ENCODE assay signal across 29 cellular contexts in the genomic region with DNA sequence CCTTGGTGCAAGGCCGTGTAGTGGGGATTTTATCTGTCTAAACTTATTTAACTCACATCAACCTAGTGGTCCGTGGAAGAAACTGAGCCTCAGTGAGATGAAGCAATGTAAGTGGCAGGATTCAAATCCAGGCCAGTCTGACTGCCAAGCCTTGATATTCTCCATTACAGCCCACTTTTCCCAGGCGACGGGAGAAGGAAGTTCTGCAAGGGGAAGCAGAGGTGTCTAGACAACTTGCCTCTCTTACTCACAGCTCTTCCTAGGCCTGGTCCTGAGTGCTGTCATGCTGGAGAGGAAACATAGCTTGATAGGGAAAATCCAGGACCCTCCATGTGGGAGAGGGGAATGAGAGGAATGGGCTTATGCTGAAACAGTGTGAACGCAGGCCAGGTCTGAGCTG. TPM values are rescaled to one million over a fixed set of nuclear protein-coding genes. Genes with fewer than 3 reads are reported as not detected.
"Had no signal": no experiment of that assay in that cellular context is flagged by ENCODE, and none has a peak within 500 bp of the region (broad histone marks: within the 10 kb centered on the region; RNA-seq: fewer than 3 reads in every experiment).

No MANE protein-coding gene starts in this region.

- H3K27ac ChIP-seq: SJCRH30, WERI-Rb-1 had no signal

- H3K4me3 Mint-ChIP-seq: activated CD8-positive, alpha-beta memory T cell treated with anti-CD3 and anti-CD28 coated beads, Interleukin-2, amount 10 ng/mL, durations not matched to agents 7 days and 5 days; activated naive CD4-positive, alpha-beta T cell treated with anti-CD3 and anti-CD28 coated beads for 36 hours; activated naive CD8-positive, alpha-beta T cell; activated T-cell treated with anti-CD3 and anti-CD28 coated beads, Interleukin-2, amount 50 U/mL, for 24 hours; brain; central memory CD8-positive, alpha-beta T cell had no signal

- H3K27ac Mint-ChIP-seq: activated CD8-positive, alpha-beta memory T cell treated with anti-CD3 and anti-CD28 coated beads, Interleukin-2, amount 10 ng/mL, durations not matched to agents 7 days and 5 days; activated naive CD4-positive, alpha-beta T cell treated with anti-CD3 and anti-CD28 coated beads for 36 hours; activated naive CD8-positive, alpha-beta T cell; activated T-cell treated with anti-CD3 and anti-CD28 coated beads, Interleukin-2, amount 50 U/mL, for 24 hours; brain had no signal

- H3K9ac ChIP-seq: SK-N-SH had no signal

- H3K36me3 ChIP-seq: SJCRH30, WERI-Rb-1 had no signal

- ATAC-seq: activated CD4-positive, CD25-positive, alpha-beta regulatory T cell treated with anti-CD3 and anti-CD28 coated beads, Interleukin-2, amount 50 U/mL, for 24 hours; activated CD8-positive, alpha-beta memory T cell treated with anti-CD3 and anti-CD28 coated beads, Interleukin-2, amount 10 ng/mL, durations not matched to agents 7 days and 5 days; Panc1; Right ventricle myocardium inferior had no signal

- H3K9me3 Mint-ChIP-seq: activated naive CD4-positive, alpha-beta T cell treated with anti-CD3 and anti-CD28 coated beads for 36 hours; activated T-cell treated with anti-CD3 and anti-CD28 coated beads, Interleukin-2, amount 50 U/mL, for 24 hours; central memory CD8-positive, alpha-beta T cell had no signal

- DNase-seq: activated CD4-positive, alpha-beta T cell treated with anti-CD3 and anti-CD28 coated beads for 48 hours; activated CD4-positive, alpha-beta T cell treated with anti-CD3 and anti-CD28 coated beads, Interleukin-2, amount 50 U/mL, for 48 hours; activated CD8-positive, alpha-beta memory T cell treated with anti-CD3 and anti-CD28 coated beads, Interleukin-2, amount 10 ng/mL, durations not matched to agents 7 days and 5 days; activated effector memory CD4-positive, alpha-beta T cell treated with anti-CD3 and anti-CD28 coated beads, Interleukin-2, amount 50 U/mL, for 16 hours; activated naive CD4-positive, alpha-beta T cell treated with anti-CD3 and anti-CD28 coated beads for 36 hours; activated T-cell treated with anti-CD3 and anti-CD28 coated beads, Interleukin-2, amount 50 U/mL, for 24 hours; amygdala; MM.1S; NCI-H1105; NCI-H1436; NCI-H187; NCI-H2081; NCI-H510A treated with DMSO at 0.1 percent for 48 hours; NCI-H69; NK-92 treated with Interleukin-12 subunit alpha and Interleukin-12 subunit beta, amount 100 ng/mL, for 24 hours; OCI-M1; RPMI8226; SJCRH30; SK-N-SH; T-helper 1 cell; WERI-Rb-1 had no signal

- H3K4me2 ChIP-seq: SK-N-SH had no signal

- H3K9me3 ChIP-seq: SJCRH30, SK-N-SH had no signal

- H3K4me1 ChIP-seq: SJCRH30 had no signal

- H3K4me3 ChIP-seq: SJCRH30 had no signal

- H3K27me3 Mint-ChIP-seq: activated naive CD8-positive, alpha-beta T cell; activated T-cell treated with anti-CD3 and anti-CD28 coated beads, Interleukin-2, amount 50 U/mL, for 24 hours; central memory CD8-positive, alpha-beta T cell had no signal

RNA-seq across cellular contexts. Expression of a gene that starts 9.1 kb away (rescaled TPM):
- total RNA-seq: activated CD8-positive, alpha-beta memory T cell treated with anti-CD3 and anti-CD28 coated beads, Interleukin-2, amount 10 ng/mL, durations not matched to agents 7 days and 5 days; activated naive CD4-positive, alpha-beta T cell treated with anti-CD3 and anti-CD28 coated beads for 36 hours; astrocyte; Right ventricle myocardium inferior; SJCRH30; T-helper 2 cell treated with Interferon-gamma antibody and Interleukin-4, amounts not matched to agents 100 ng/mL and 5 ng/mL, for 36 hours had no signal
- polyA plus RNA-seq: SK-N-SH had no signal

RNA-seq across cellular contexts. Expression of a gene that starts 11.4 kb away (rescaled TPM):
- total RNA-seq: activated CD8-positive, alpha-beta memory T cell treated with anti-CD3 and anti-CD28 coated beads, Interleukin-2, amount 10 ng/mL, durations not matched to agents 7 days and 5 days; activated naive CD4-positive, alpha-beta T cell treated with anti-CD3 and anti-CD28 coated beads for 36 hours; SJCRH30; T-helper 2 cell treated with Interferon-gamma antibody and Interleukin-4, amounts not matched to agents 100 ng/mL and 5 ng/mL, for 36 hours had no signal

RNA-seq across cellular contexts. Expression of a gene that starts 38.4 kb away (rescaled TPM):
- total RNA-seq: activated CD8-positive, alpha-beta memory T cell treated with anti-CD3 and anti-CD28 coated beads, Interleukin-2, amount 10 ng/mL, durations not matched to agents 7 days and 5 days; activated naive CD4-positive, alpha-beta T cell treated with anti-CD3 and anti-CD28 coated beads for 36 hours; astrocyte; SJCRH30; T-helper 2 cell treated with Interferon-gamma antibody and Interleukin-4, amounts not matched to agents 100 ng/mL and 5 ng/mL, for 36 hours had no signal
- polyA plus RNA-seq: SK-N-SH had no signal
